In genomic region chr15:48722764-48723661, GRCh38 we compare ENCODE assay signal across 1 cellular context.
TF ChIP-seq lines count a peak whose summit lies in the region.

No MANE protein-coding gene starts in this region.

TF ChIP-seq in HCT116, 20 proteins besides CTCF, POLR2A, EP300 and RAD21 (continued from another document):
- TF ChIP-seq, protein P1, sequence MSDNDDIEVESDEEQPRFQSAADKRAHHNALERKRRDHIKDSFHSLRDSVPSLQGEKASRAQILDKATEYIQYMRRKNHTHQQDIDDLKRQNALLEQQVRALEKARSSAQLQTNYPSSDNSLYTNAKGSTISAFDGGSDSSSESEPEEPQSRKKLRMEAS (IDR thresholded peaks at IDR 0.05), result no peak; the same call in 1 of the 2 replicates
